In the genomic region with DNA sequence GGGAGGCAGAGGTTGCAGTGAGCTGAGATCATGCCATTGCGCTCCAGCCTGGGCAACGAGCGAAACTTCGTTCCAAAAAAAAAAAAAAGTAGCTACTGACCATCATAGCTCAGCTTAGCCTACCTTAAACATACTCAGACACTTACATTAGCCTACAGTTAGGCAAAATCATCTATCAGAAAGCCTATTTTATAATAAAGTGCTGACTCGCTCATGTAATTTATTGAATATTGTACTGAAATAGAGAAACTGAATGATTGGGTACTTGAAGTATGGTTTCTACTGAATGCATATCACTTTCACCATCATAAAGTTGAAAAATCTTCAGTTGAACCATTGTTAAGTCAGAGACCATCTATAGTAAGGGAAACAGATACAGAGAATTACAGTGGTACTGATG, we compare ENCODE assay signal across 15 cellular contexts.
A peak's percentile ranks its signal among the peaks of the same experiment; 100 is the strongest.
DNase-seq lines count a peak whose midpoint lies in the region; ATAC-seq, FAIRE-seq and TF ChIP-seq lines count a peak whose summit lies in the region.
"Had no signal": no experiment of that assay in that cellular context is flagged by ENCODE, and none has a peak within 500 bp of the region (broad histone marks: within the 10 kb centered on the region; RNA-seq: fewer than 3 reads in every experiment).

No MANE protein-coding gene starts in this region.

- no peak overlapping the region for H4K91ac ChIP-seq in H9 (ENCODE audit: insufficient read length, low read depth, low read length)

- no peaks in the 10 kb centered on the region for H3K23me2 ChIP-seq in H9 (ENCODE audit: insufficient read length, low read depth, low read length, poor library complexity, severe bottlenecking)

- H3F3A ChIP-seq in GM23248 (ENCODE audit: insufficient read depth): peaks cover 56% of the 10 kb centered on the region

- H3K4me3 ChIP-seq in GM23248 (no peak overlapping the region), Panc1 (ENCODE audit: low read depth in 2 of 2, low read length in 2 of 2) (no peak overlapping the region), endothelial cell of umbilical vein (replicated peaks in 1 of 3; ENCODE audit: insufficient read depth in 1 of 3, low read depth in 1 of 3, low read length in 3 of 3) (no peak overlapping the region), psoas muscle (no peak overlapping the region)
- no peak overlapping the region for H3K4me3 ChIP-seq in CD8-positive, alpha-beta T cell (ENCODE audit: low read depth, low read length)

- dilution Hi-C loops in endothelial cell of umbilical vein (cut with MboI; ENCODE audit: extremely low pct_ligation_motif_present, low sequenced_read_pairs): no loop called here

- H3K14ac ChIP-seq in H9 (ENCODE audit: insufficient read depth, low read length): no peak overlapping the region

- no peak overlapping the region for H3K18ac ChIP-seq in H9 (ENCODE audit: insufficient read length, low read depth, low read length)

- H3K9me3 ChIP-seq in GM23248 (ENCODE audit: low read depth) (no peaks in the 10 kb centered on the region), Panc1 (ENCODE audit: control insufficient read depth, insufficient read depth, low read depth, low read length) (no peaks in the 10 kb centered on the region), endothelial cell of umbilical vein (replicated peaks; ENCODE audit: control insufficient read depth, insufficient read depth, low read length) (no peaks in the 10 kb centered on the region), psoas muscle (no peaks in the 10 kb centered on the region), H9 (ENCODE audit: control insufficient read depth, low read depth, low read length) (no peaks in the 10 kb centered on the region)
- H3K9me3 ChIP-seq in CD8-positive, alpha-beta T cell (ENCODE audit: low read length): no peaks in the 10 kb centered on the region

- H3K27me3 ChIP-seq in GM23248 (replicated peaks; ENCODE audit: insufficient read depth): no peaks in the 10 kb centered on the region
- H3K27me3 ChIP-seq in Panc1 (ENCODE audit: control insufficient read depth, insufficient read depth, low read length): no peaks in the 10 kb centered on the region
- H3K27me3 ChIP-seq in endothelial cell of umbilical vein (ENCODE audit: control insufficient read depth in 2 of 2, insufficient read depth in 2 of 2, low read length in 2 of 2): no peaks in the 10 kb centered on the region
- no peaks in the 10 kb centered on the region for H3K27me3 ChIP-seq in psoas muscle (ENCODE audit: insufficient read depth in 3 of 3, low read length in 2 of 3)
- no peaks in the 10 kb centered on the region for H3K27me3 ChIP-seq in H9 (ENCODE audit: insufficient read depth, low read length)
- H3K27me3 ChIP-seq in CD8-positive, alpha-beta T cell (ENCODE audit: insufficient read depth, low read length): no peaks in the 10 kb centered on the region

- POLR2A ChIA-PET in Panc1 (lab: Charles Lee): interaction anchor here (0.6 to 3.5 kb wide), 3 partner anchors 11 to 87 kb away, joined by 3 to 17 read pairs (median 5); no protein-coding TSS in a partner anchor
- POLR2A ChIA-PET in endothelial cell of umbilical vein (lab: Charles Lee): interaction anchor here (0.6 to 3.2 kb wide), 2 partner anchors 12 to 18 kb away, joined by 3 to 26 read pairs; no protein-coding TSS in a partner anchor
- POLR2A ChIA-PET in CD8-positive, alpha-beta T cell (lab: Charles Lee): no interaction called here

- no peak for DNase-seq in GM23248
- no peak for DNase-seq in Panc1 (ENCODE audit: low read depth, low spot score)
- no peak for DNase-seq in endothelial cell of umbilical vein (ENCODE audit: low read depth, low spot score)
- no peak for DNase-seq in psoas muscle
- DNase-seq in SK-N-DZ (ENCODE audit: low spot score): no peak
- no peak for DNase-seq in H9
- DNase-seq in CD1c-positive myeloid dendritic cell (ENCODE audit: extremely low spot score): no peak
- no peak for DNase-seq in CD8-positive, alpha-beta T cell
- DNase-seq: CD8-positive, alpha-beta memory T cell; GF-D8; NCI-H187; NCI-H69; stimulated activated CD4-positive, alpha-beta T cell treated with anti-CD3 and anti-CD28 coated beads, Interleukin-4, amount 100 ng/mL, for 4 hours had no signal

- TF ChIP-seq CTCF in Panc1 (IDR thresholded peaks at IDR 0.05) (no peak), endothelial cell of umbilical vein (IDR thresholded peaks at IDR 0.05; ENCODE audit: extremely low read depth in 1 of 2, insufficient read depth in 1 of 2, low read depth in 1 of 2, low read length in 2 of 2) (no peak), psoas muscle (IDR thresholded peaks at IDR 0.05) (no peak), H9 (conservative IDR thresholded peaks at IDR 0.05) (no peak)
- TF ChIP-seq CTCF in CD8-positive, alpha-beta T cell (IDR thresholded peaks at IDR 0.05): no peak

- intact Hi-C loops in Panc1 (cut with micrococcal nuclease; ENCODE audit: unreplicated experiment) (no loop called here), endothelial cell of umbilical vein (cut with micrococcal nuclease) (loop anchor here (5.0 kb wide), 1 partner anchor 290 kb away; no protein-coding TSS in a partner anchor), psoas muscle (cut with DNase I) (no loop called here)
- intact Hi-C loops in CD8-positive, alpha-beta T cell (cut with DNase I, micrococcal nuclease): no loop called here

- no peak overlapping the region for H2BK12ac ChIP-seq in H9 (ENCODE audit: insufficient read length, low read depth, low read length)

- H2AK5ac ChIP-seq in H9 (ENCODE audit: insufficient read length, low read length): no peak overlapping the region

- H3K27ac ChIP-seq in GM23248 (peak overlapping the region; percentile 88), Panc1 (ENCODE audit: low read length) (peak overlapping the region; percentile 94), endothelial cell of umbilical vein (ENCODE audit: insufficient read depth, low read depth, low read length) (peak overlapping the region; percentile 85), psoas muscle (peak overlapping the region; percentile 60), H9 (ENCODE audit: insufficient read length, low read depth, low read length) (no peak overlapping the region)
- H3K27ac ChIP-seq in CD8-positive, alpha-beta T cell (ENCODE audit: low read depth, low read length): no peak overlapping the region

- H3K9ac ChIP-seq in GM23248 (no peak overlapping the region), endothelial cell of umbilical vein (replicated peaks; ENCODE audit: extremely low read depth, insufficient read depth, low read length) (no peak overlapping the region), H9 (ENCODE audit: extremely low read depth, insufficient read length, low read length) (no peak overlapping the region)

- BruUV-seq in Panc1 (replicated peaks; lab: Mats Ljungman, UMichigan) (no TSS peak), endothelial cell of umbilical vein (replicated peaks; lab: Mats Ljungman, UMichigan) (no TSS peak)

- H2AFZ ChIP-seq in GM23248 (no peak overlapping the region), endothelial cell of umbilical vein (ENCODE audit: low read depth, low read length) (no peak overlapping the region), H9 (ENCODE audit: low read length) (no peak overlapping the region)

- H3K9me2 ChIP-seq in GM23248 (ENCODE audit: insufficient read depth): no peaks in the 10 kb centered on the region

- ATAC-seq in Panc1: no peak
- ATAC-seq in psoas muscle: no peak
- ATAC-seq in CD8-positive, alpha-beta T cell: no peak
- ATAC-seq: Right ventricle myocardium inferior had no signal

- no peak for TF ChIP-seq POLR2A in endothelial cell of umbilical vein (IDR thresholded peaks at IDR 0.05; ENCODE audit: low read depth, low read length)

- H2BK5ac ChIP-seq in H9 (ENCODE audit: insufficient read length, low read length): no peak overlapping the region

- H4K5ac ChIP-seq in H9 (ENCODE audit: insufficient read length, low read depth, low read length): no peak overlapping the region

- no peak overlapping the region for H3K23ac ChIP-seq in H9 (ENCODE audit: insufficient read length, low read depth, low read length)

- peaks cover 28 to 39% of the 10 kb centered on the region in 2 experiments for H3K4me1 Mint-ChIP-seq in H9
- H3K4me1 Mint-ChIP-seq in CD8-positive, alpha-beta T cell (ENCODE audit: low read depth): peaks cover 60% of the 10 kb centered on the region

- H4K20me1 ChIP-seq in GM23248 (ENCODE audit: insufficient read depth): no peaks in the 10 kb centered on the region
- H4K20me1 ChIP-seq in endothelial cell of umbilical vein (replicated peaks; ENCODE audit: control insufficient read depth, extremely low read depth, insufficient read depth, low read length): no peaks in the 10 kb centered on the region
- no peaks in the 10 kb centered on the region for H4K20me1 ChIP-seq in H9 (ENCODE audit: control insufficient read depth, insufficient read depth, insufficient read length)

- no peaks in the 10 kb centered on the region for H3K9me3 Mint-ChIP-seq in H9
- no peaks in the 10 kb centered on the region for H3K9me3 Mint-ChIP-seq in CD8-positive, alpha-beta T cell
- H3K9me3 Mint-ChIP-seq: CD8-positive, alpha-beta memory T cell; stimulated activated memory B cell treated with anti-CD40 and anti-IgM and Interleukin-4, amounts not matched to agents 10 μg/mL and 1 μg/mL and 100 μg/mL, for 72 hours had no signal

- no peak overlapping the region for H3K4ac ChIP-seq in H9 (ENCODE audit: low read depth, low read length)

- H3K4me1 ChIP-seq in GM23248 (ENCODE audit: insufficient read depth) (peaks cover 93% of the 10 kb centered on the region), Panc1 (ENCODE audit: control insufficient read depth, insufficient read depth, low read length) (peaks cover 74% of the 10 kb centered on the region), endothelial cell of umbilical vein (ENCODE audit: control insufficient read depth, extremely low read depth, insufficient read depth, low read length) (peaks cover 70% of the 10 kb centered on the region), psoas muscle (peaks cover 49% of the 10 kb centered on the region), H9 (ENCODE audit: insufficient read depth, low read length) (peaks cover 6% of the 10 kb centered on the region; the same call in 1 of the 2 replicates)
- peaks cover 28% of the 10 kb centered on the region for H3K4me1 ChIP-seq in CD8-positive, alpha-beta T cell (ENCODE audit: insufficient read depth, low read length)

- no peak overlapping the region for H2BK15ac ChIP-seq in H9 (ENCODE audit: low read depth, low read length)

- H3K56ac ChIP-seq in H9 (ENCODE audit: insufficient read length, low read depth, low read length): no peak overlapping the region

- H3K79me1 ChIP-seq in H9 (ENCODE audit: insufficient read depth, low read depth, low read length, poor library complexity, severe bottlenecking): no peaks in the 10 kb centered on the region

- H3K4me3 Mint-ChIP-seq in H9: no peak overlapping the region
- H3K4me3 Mint-ChIP-seq in CD8-positive, alpha-beta T cell: no peak overlapping the region
- H3K4me3 Mint-ChIP-seq: stimulated activated memory B cell treated with anti-CD40 and anti-IgM and Interleukin-4, amounts not matched to agents 10 μg/mL and 1 μg/mL and 100 μg/mL, for 72 hours had no signal

- no peak overlapping the region for H3T11ph ChIP-seq in H9 (ENCODE audit: low read length)

- H3K79me2 ChIP-seq in GM23248 (ENCODE audit: insufficient read depth) (peaks cover 86% of the 10 kb centered on the region), endothelial cell of umbilical vein (ENCODE audit: control insufficient read depth, insufficient read depth, low read length) (peaks cover 70% of the 10 kb centered on the region), H9 (ENCODE audit: insufficient read depth, low read length) (peaks cover 8% of the 10 kb centered on the region)

- CTCF ChIA-PET in Panc1 (lab: Charles Lee) (interaction anchor here (0.6 to 2.0 kb wide), 2 partner anchors 13 to 23 kb away, joined by 3 to 6 read pairs; no protein-coding TSS in a partner anchor), endothelial cell of umbilical vein (lab: Charles Lee) (interaction anchor here (1.1 to 4.8 kb wide), 4 partner anchors 10 to 305 kb away, joined by 3 to 78 read pairs (median 5); no protein-coding TSS in a partner anchor)
- CTCF ChIA-PET in CD8-positive, alpha-beta T cell (lab: Charles Lee): interaction anchor here (4.2 kb wide), 1 partner anchor 13 kb away, joined by 25 read pairs; no protein-coding TSS in a partner anchor

- in situ Hi-C loops in GM23248 (cut with MboI): no loop called here
- in situ Hi-C loops in Panc1 (cut with HindIII; ENCODE audit: low pct_unique_long_range_greater_than_20kb, low sequenced_read_pairs): no loop called here

- H4K8ac ChIP-seq in H9 (replicated peaks; ENCODE audit: insufficient read length, low read depth, low read length): no peak overlapping the region

- no peaks in the 10 kb centered on the region for H3K27me3 Mint-ChIP-seq in H9 (ENCODE audit: low read depth)
- H3K27me3 Mint-ChIP-seq in CD8-positive, alpha-beta T cell (ENCODE audit: low read depth): no peaks in the 10 kb centered on the region
- H3K27me3 Mint-ChIP-seq: CD8-positive, alpha-beta memory T cell; stimulated activated memory B cell treated with anti-CD40 and anti-IgM and Interleukin-4, amounts not matched to agents 10 μg/mL and 1 μg/mL and 100 μg/mL, for 72 hours had no signal

- no peak overlapping the region for H2BK20ac ChIP-seq in H9 (ENCODE audit: low read depth, low read length, poor library complexity, severe bottlenecking)

- H2BK120ac ChIP-seq in H9 (ENCODE audit: low read depth, low read length, poor library complexity, severe bottlenecking): no peak overlapping the region

- H3K36me3 ChIP-seq in GM23248 (ENCODE audit: low read depth) (no peaks in the 10 kb centered on the region), Panc1 (ENCODE audit: control insufficient read depth, insufficient read depth, low read length) (no peaks in the 10 kb centered on the region), endothelial cell of umbilical vein (ENCODE audit: control insufficient read depth in 2 of 2, extremely low read depth in 1 of 2, insufficient read depth in 2 of 2, low read length in 2 of 2) (no peaks in the 10 kb centered on the region), psoas muscle (ENCODE audit: insufficient read depth in 1 of 2, low read depth in 1 of 2) (no peaks in the 10 kb centered on the region)
- H3K36me3 ChIP-seq in CD8-positive, alpha-beta T cell (ENCODE audit: insufficient read depth, low read length): no peaks in the 10 kb centered on the region

- H3K27ac Mint-ChIP-seq in H9: no peak overlapping the region
- no peak overlapping the region for H3K27ac Mint-ChIP-seq in CD8-positive, alpha-beta T cell

- H3K4me2 ChIP-seq in GM23248 (ENCODE audit: unreplicated experiment) (peak overlapping the region; percentile 64), endothelial cell of umbilical vein (ENCODE audit: insufficient read depth, low read length) (peak overlapping the region; percentile 59), H9 (ENCODE audit: insufficient read depth, insufficient read length, low read length) (no peak overlapping the region)

- WGBS in GM23248 (ENCODE audit: low coverage in 1 of 2, low lambda C conversion rate in 2 of 2, missing lambda C conversion rate in 2 of 2), 2 experiments: 91 to 95% methylated on average over 4 to 5 of the region's 5 CpGs
- 93% methylated on average over 5 of the region's 5 CpGs for WGBS in psoas muscle, 3 donors
- WGBS in H9 (ENCODE audit: extremely low coverage, insufficient read length, low lambda C conversion rate): no CpG with 5 or more reads among the region's 5 CpGs

- no peaks in the 10 kb centered on the region for H3K9me1 ChIP-seq in endothelial cell of umbilical vein (replicated peaks; ENCODE audit: control insufficient read depth, extremely low read depth, insufficient read depth, low read length)

- no peak for FAIRE-seq in endothelial cell of umbilical vein (lab: Jason Lieb, UNC)

- no peaks in the 10 kb centered on the region; a peak in 1 of 7 replicates for H3K36me3 Mint-ChIP-seq in H9 (ENCODE audit: insufficient read depth in 1 of 3, low read depth in 3 of 3)
- H3K36me3 Mint-ChIP-seq in CD8-positive, alpha-beta T cell: peaks cover 31% of the 10 kb centered on the region

Comparison
In these comparisons a context has a peak if more than half of its experiments do, and no peak if none do; other contexts are left out.
1. H3K27ac ChIP-seq: peak in GM23248 (single experiment), Panc1 (single experiment), endothelial cell of umbilical vein (single experiment) and psoas muscle (single experiment); none in H9 (single experiment) and CD8-positive, alpha-beta T cell (single experiment).